ENCODE assay signal across 19 cellular contexts in the genomic region with DNA sequence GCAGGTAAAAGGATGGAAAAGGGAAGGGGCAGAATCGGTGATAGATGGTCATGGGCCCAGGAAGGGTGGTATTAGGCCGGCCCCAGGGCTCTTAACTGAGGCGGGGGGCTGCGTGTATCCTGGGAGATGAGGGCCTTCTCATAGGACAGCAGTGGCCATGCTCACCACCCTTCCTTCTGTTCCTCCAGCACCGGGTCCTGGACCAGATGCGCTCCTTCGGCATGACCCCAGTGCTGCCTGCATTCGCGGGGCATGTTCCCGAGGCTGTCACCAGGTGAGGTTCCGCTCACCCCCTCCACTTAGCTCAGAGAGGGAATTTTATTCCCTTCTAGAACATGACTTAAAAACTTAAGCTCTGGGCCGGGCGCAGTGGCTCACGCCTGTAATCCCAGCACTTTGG.
"Had no signal": no experiment of that assay in that cellular context is flagged by ENCODE, and none has a peak within 500 bp of the region (broad histone marks: within the 10 kb centered on the region; RNA-seq: fewer than 3 reads in every experiment).

No MANE protein-coding gene starts in this region.

- DNase-seq: activated CD4-positive, alpha-beta memory T cell treated with anti-CD3 and anti-CD28 coated beads for 36 hours; activated CD4-positive, alpha-beta T cell treated with anti-CD3 and anti-CD28 coated beads for 36 hours; activated T-cell treated with anti-CD3 and anti-CD28 coated beads for 4 hours; dermis blood vessel endothelial cell; effector memory CD4-positive, alpha-beta T cell; immature natural killer cell; kidney glomerular epithelial cell; left ventricle myocardium superior; naive thymus-derived CD4-positive, alpha-beta T cell; nucleus accumbens; stimulated activated CD4-positive, alpha-beta T cell treated with anti-CD3 and anti-CD28 coated beads, Interleukin-2, amount 100 ng/mL, for 24 hours had no signal

- H3K27ac ChIP-seq: thoracic aorta had no signal

- H3K27me3 Mint-ChIP-seq: activated CD4-positive, alpha-beta T cell treated with anti-CD3 and anti-CD28 coated beads for 36 hours; activated naive CD8-positive, alpha-beta T cell; memory B cell had no signal

- FAIRE-seq: endothelial cell of umbilical vein had no signal

- ATAC-seq: activated CD4-positive, alpha-beta T cell treated with anti-CD3 and anti-CD28 coated beads for 36 hours; gastroesophageal sphincter; left ventricle myocardium superior; mucosa of descending colon; naive thymus-derived CD4-positive, alpha-beta T cell had no signal

- H3K36me3 Mint-ChIP-seq: activated naive CD8-positive, alpha-beta T cell had no signal

- H3K9me3 ChIP-seq: esophagus muscularis mucosa, gastroesophageal sphincter, mucosa of descending colon, thoracic aorta had no signal

- H3K27me3 ChIP-seq: esophagus muscularis mucosa, gastroesophageal sphincter had no signal

- H3K4me3 ChIP-seq: esophagus muscularis mucosa, gastroesophageal sphincter, mucosa of descending colon, thoracic aorta had no signal

- H3K9me3 Mint-ChIP-seq: activated CD4-positive, alpha-beta memory T cell treated with anti-CD3 and anti-CD28 coated beads for 36 hours; activated T-helper 1 cell treated with anti-CD3 and anti-CD28 coated beads, Interleukin-12 subunit alpha, Interleukin-12 subunit beta, Interleukin-2, Interleukin-4 antibody, amounts not matched to agents 30 ng/mL and 10 ng/mL and 1 ng/mL, durations not matched to agents 14 hours and 24 hours and 36 hours; memory B cell had no signal

- H3K27ac Mint-ChIP-seq: activated CD4-positive, alpha-beta memory T cell treated with anti-CD3 and anti-CD28 coated beads for 36 hours had no signal
